In the genomic region with DNA sequence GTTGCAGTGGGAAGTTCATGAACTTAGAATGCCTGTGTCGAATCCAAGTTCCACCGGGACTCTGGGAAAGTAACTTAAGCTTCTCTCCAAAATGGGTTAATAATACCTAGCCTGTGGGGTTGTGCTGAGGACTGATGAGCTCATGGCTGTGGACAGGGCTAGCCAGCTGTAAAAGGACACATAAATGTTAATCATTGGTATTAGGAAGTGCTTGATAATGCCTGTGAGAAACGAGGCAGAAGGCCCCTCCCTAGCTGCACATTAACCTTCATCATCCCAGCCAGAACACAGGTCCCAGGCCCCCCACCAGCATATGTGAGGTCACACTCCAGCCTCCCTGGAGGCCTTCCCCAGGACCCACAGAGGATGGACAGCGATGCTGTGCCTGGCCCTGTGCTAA, we compare ENCODE assay signal across 20 cellular contexts. TPM values are rescaled to one million over a fixed set of nuclear protein-coding genes. Genes with fewer than 3 reads are reported as not detected.
DNase-seq lines count a peak whose midpoint lies in the region; FAIRE-seq and TF ChIP-seq lines count a peak whose summit lies in the region.
"Had no signal": no experiment of that assay in that cellular context is flagged by ENCODE, and none has a peak within 500 bp of the region (broad histone marks: within the 10 kb centered on the region; RNA-seq: fewer than 3 reads in every experiment).

No MANE protein-coding gene starts in this region.

- no peaks in the 10 kb centered on the region for H3K9me3 ChIP-seq in kidney (ENCODE audit: control insufficient read depth in 1 of 2, low read length in 2 of 2)
- no peaks in the 10 kb centered on the region for H3K9me3 ChIP-seq in suprapubic skin
- H3K9me3 ChIP-seq in ascending aorta = no peaks in the 10 kb centered on the region

- TF ChIP-seq POLR2A in suprapubic skin (IDR thresholded peaks at IDR 0.05) = no peak

- TF ChIP-seq CTCF in kidney (IDR thresholded peaks at IDR 0.05; ENCODE audit: borderline replicate concordance, extremely low read depth, insufficient read depth) = no peak
- TF ChIP-seq CTCF in suprapubic skin (IDR thresholded peaks at IDR 0.05) = no peak
- no peak for TF ChIP-seq CTCF in ascending aorta (IDR thresholded peaks at IDR 0.05)
- no peak for TF ChIP-seq CTCF in GM13977 (IDR thresholded peaks at IDR 0.05; ENCODE audit: extremely low read depth, insufficient read depth, missing control alignments)

- H3K27me3 ChIP-seq in suprapubic skin (no peaks in the 10 kb centered on the region), ascending aorta (no peaks in the 10 kb centered on the region)

- H3K4me1 ChIP-seq in kidney (ENCODE audit: control insufficient read depth in 1 of 2, insufficient read depth in 1 of 2, low read depth in 1 of 2, low read length in 2 of 2) (no peaks in the 10 kb centered on the region), suprapubic skin (peaks cover 44% of the 10 kb centered on the region), ascending aorta (no peaks in the 10 kb centered on the region)

- WGBS in suprapubic skin = 55% methylated on average over 3 of the region's 4 CpGs

- H3K4me3 ChIP-seq in kidney (ENCODE audit: low read length in 2 of 2) = no peak overlapping the region
- no peak overlapping the region for H3K4me3 ChIP-seq in suprapubic skin
- H3K4me3 ChIP-seq in ascending aorta = no peak overlapping the region
- H3K4me3 ChIP-seq: PC-9 had no signal

- intact Hi-C loops in kidney (cut with DNase I) (no loop called here), ascending aorta (cut with DNase I) (no loop called here)

- TF ChIP-seq EP300 in suprapubic skin (IDR thresholded peaks at IDR 0.05) = no peak

- no peak overlapping the region for H3K9ac ChIP-seq in kidney (ENCODE audit: low read length in 2 of 2)
- H3K9ac ChIP-seq: KMS-11 had no signal

- H3K27ac ChIP-seq in epithelial cell of prostate = peak overlapping the region; percentile 100
- H3K27ac ChIP-seq in kidney (ENCODE audit: low read depth in 2 of 2, low read length in 2 of 2) = no peak overlapping the region
- peak overlapping the region; percentile 30 for H3K27ac ChIP-seq in suprapubic skin
- no peak overlapping the region for H3K27ac ChIP-seq in ascending aorta
- H3K27ac ChIP-seq: KMS-11, PC-9 had no signal

- in situ Hi-C loops in GM13977 (cut with MboI; ENCODE audit: low pct_unique_long_range_greater_than_20kb, low sequenced_read_pairs, unreplicated experiment) = no loop called here

- no peak for FAIRE-seq in kidney (lab: Jason Lieb, UNC)
- FAIRE-seq: H54 had no signal

- H3K36me3 ChIP-seq in kidney (ENCODE audit: control insufficient read depth in 1 of 2, insufficient read depth in 2 of 2, low read length in 2 of 2) = no peaks in the 10 kb centered on the region
- no peaks in the 10 kb centered on the region for H3K36me3 ChIP-seq in suprapubic skin
- no peaks in the 10 kb centered on the region for H3K36me3 ChIP-seq in ascending aorta

- DNase-seq in HK-2 (ENCODE audit: unreplicated experiment) (peak; percentile 66), epithelial cell of prostate (ENCODE audit: low read depth, low spot score) (no peak), kidney (peak; percentile 41), suprapubic skin (ENCODE audit: low spot score in 2 of 2) (no peak), ascending aorta (ENCODE audit: low spot score in 2 of 2) (no peak), GM13977 (ENCODE audit: low spot score) (no peak), NCI-H345 (lab: John Stamatoyannopoulos, UW) (no peak)
- DNase-seq: DMS 273 treated with DMSO at 0.1 percent for 48 hours, DND-41, NCI-H1417 treated with DMSO at 0.1 percent for 48 hours, NCI-H187 treated with DMSO at 0.1 percent for 48 hours, NCI-H2227 treated with DMSO at 0.1 percent for 48 hours, NCI-H524 treated with DMSO at 0.1 percent for 48 hours had no signal

RNA-seq across cellular contexts. Expression of a gene that starts 0.8 kb away (rescaled TPM):
- total RNA-seq in kidney (0.50 TPM), suprapubic skin (10 to 100 TPM; 13.7 to 41.4 (median 35.5) TPM), ascending aorta (not detected)
- not detected for polyA plus RNA-seq in kidney (ENCODE audit: insufficient read depth, low read depth, low replicate concordance)
- total RNA-seq: G401, SK-MEL-5 had no signal
- polyA plus RNA-seq: CD14-positive monocyte had no signal

RNA-seq across cellular contexts. Expression of a gene that starts 3.9 kb away (rescaled TPM):
- total RNA-seq in kidney = not detected
- not detected for polyA plus RNA-seq in kidney (ENCODE audit: insufficient read depth, low read depth, low replicate concordance)
- 100 to 1,000 TPM in 2 of 4 donors, 10 to 100 TPM in 2; 45.8 to 164 (median 123) TPM for total RNA-seq in suprapubic skin
- total RNA-seq in ascending aorta = not detected
- total RNA-seq: HT-29, SK-MEL-5 had no signal

RNA-seq across cellular contexts. Expression of a gene that starts 22.3 kb away (rescaled TPM):
- 8.8 TPM for total RNA-seq in kidney
- polyA plus RNA-seq in kidney (ENCODE audit: insufficient read depth, low read depth, low replicate concordance) = not detected
- 100 to 1,000 TPM in 3 of 4 donors, 10 to 100 TPM in 1; 76.0 to 268 (median 186) TPM for total RNA-seq in suprapubic skin
- total RNA-seq in ascending aorta = not detected
- total RNA-seq: G401, SK-MEL-5 had no signal
- polyA plus RNA-seq: CD14-positive monocyte had no signal

RNA-seq across cellular contexts. Expression of a gene that starts 34.0 kb away (rescaled TPM):
- total RNA-seq in kidney (15.6 TPM), suprapubic skin (10 to 100 TPM in 3 of 4 donors, 1 to 10 TPM in 1; 5.3 to 15.2 (median 11.8) TPM), ascending aorta (190 TPM)
- polyA plus RNA-seq in kidney (ENCODE audit: insufficient read depth, low read depth, low replicate concordance) = 31.9 TPM
- total RNA-seq: G401, HT-29, PC-9, SK-MEL-5 had no signal
- polyA plus RNA-seq: CD14-positive monocyte had no signal

Comparison
In these comparisons a context has a peak if more than half of its experiments do, and no peak if none do; other contexts are left out.
1. DNase-seq: peak in HK-2 (single experiment) and kidney (single experiment); none in epithelial cell of prostate (single experiment), suprapubic skin (0 of 2), ascending aorta (0 of 2), GM13977 (single experiment) and NCI-H345 (single experiment).
2. H3K27ac ChIP-seq: peak in epithelial cell of prostate (single experiment) and suprapubic skin (single experiment); none in kidney (0 of 2) and ascending aorta (0 of 2).
3. RNA of a gene that starts 3.9 kb away (total RNA-seq): 45.8 to 164 TPM in suprapubic skin; not detected in kidney (single experiment) and not detected in ascending aorta (single experiment); every median in the first group is over 10 times any median in the second.